In genomic region chr19:12939908-12940533, GRCh38 we compare ENCODE assay signal across 9 cellular contexts. TPM values are rescaled to one million over a fixed set of nuclear protein-coding genes. Genes with fewer than 3 reads are reported as not detected.
DNase-seq lines count a peak whose midpoint lies in the region; ATAC-seq and TF ChIP-seq lines count a peak whose summit lies in the region.
"Had no signal": no experiment of that assay in that cellular context is flagged by ENCODE, and none has a peak within 500 bp of the region (broad histone marks: within the 10 kb centered on the region; RNA-seq: fewer than 3 reads in every experiment).

No MANE protein-coding gene starts in this region.

- H3K4me1 ChIP-seq in HEK293 (ENCODE audit: control insufficient read depth, insufficient read depth, low read length) (peaks cover 9% of the 10 kb centered on the region), right cardiac atrium (ENCODE audit: control insufficient read depth, insufficient read depth, low read length) (peaks cover 10% of the 10 kb centered on the region)

- H3K9me3 ChIP-seq in HEK293 (ENCODE audit: control insufficient read depth, insufficient read depth, low read depth, low read length) (no peaks in the 10 kb centered on the region), right cardiac atrium (ENCODE audit: control insufficient read depth, low read length) (no peaks in the 10 kb centered on the region)

- CTCF ChIA-PET in HEK293 (lab: Yijun Ruan, JAX), result interaction anchor here (0.7 to 2.6 kb wide), 3 partner anchors 25 to 96 kb away, joined by 4 to 11 read pairs (median 5); no protein-coding TSS in a partner anchor
- CTCF ChIA-PET in activated CD8-positive, alpha-beta T cell treated with anti-CD3 and anti-CD28 coated beads for 36 hours (lab: Charles Lee), result interaction anchor here (3.0 kb wide), 1 partner anchor 25 kb away, joined by 10 read pairs; no protein-coding TSS in a partner anchor

- H3K27ac ChIP-seq in HEK293 (ENCODE audit: extremely low read depth, low read depth, low read length) (peak overlapping the region; percentile 28; the same call in 1 of the 2 replicates), right cardiac atrium (ENCODE audit: low read length) (no peak overlapping the region)

- H3K36me3 Mint-ChIP-seq in activated CD8-positive, alpha-beta T cell treated with anti-CD3 and anti-CD28 coated beads for 36 hours (ENCODE audit: low read depth), result peaks cover 63% of the 10 kb centered on the region

- POLR2A ChIA-PET in HEK293 (lab: Yijun Ruan, JAX), result interaction anchor here (0.7 to 2.9 kb wide), 5 partner anchors 9 to 58 kb away, joined by 3 to 21 read pairs (median 4); partner anchors contain the start of gene DNASE2
- POLR2A ChIA-PET in activated CD8-positive, alpha-beta T cell treated with anti-CD3 and anti-CD28 coated beads for 36 hours (lab: Charles Lee), result interaction anchor here (0.6 to 3.3 kb wide), 15 partner anchors 9 to 178 kb away, joined by 3 to 19 read pairs (median 3); partner anchors contain the start of genes DNASE2, GCDH, NACC1 and SYCE2

- no peaks in the 10 kb centered on the region for H3K27me3 Mint-ChIP-seq in activated CD8-positive, alpha-beta T cell treated with anti-CD3 and anti-CD28 coated beads for 36 hours

- peaks cover 59% of the 10 kb centered on the region for H3K4me1 Mint-ChIP-seq in activated CD8-positive, alpha-beta T cell treated with anti-CD3 and anti-CD28 coated beads for 36 hours (ENCODE audit: low read depth)

- H3K27ac Mint-ChIP-seq in activated CD8-positive, alpha-beta T cell treated with anti-CD3 and anti-CD28 coated beads for 36 hours, result peak overlapping the region; percentile 95

- H3K4me3 ChIP-seq in HEK293 (ENCODE audit: low read depth, low read length), result peak overlapping the region; percentile 97
- H3K4me3 ChIP-seq in right cardiac atrium (ENCODE audit: low read length), result peak overlapping the region; percentile 73

- intact Hi-C loops in activated CD8-positive, alpha-beta T cell treated with anti-CD3 and anti-CD28 coated beads for 36 hours (cut with micrococcal nuclease), result loop anchor here (10.0 kb wide), 1 partner anchor 55 kb away; the partner anchor contains the start of genes DNASE2 and KLF1
- intact Hi-C loops in right cardiac atrium (cut with DNase I), result no loop called here

- no peaks in the 10 kb centered on the region for H3K9me3 Mint-ChIP-seq in activated CD8-positive, alpha-beta T cell treated with anti-CD3 and anti-CD28 coated beads for 36 hours

- no peak for ATAC-seq in activated CD8-positive, alpha-beta T cell treated with anti-CD3 and anti-CD28 coated beads for 36 hours
- no peak for ATAC-seq in right cardiac atrium

- peak; percentile 28 for DNase-seq in activated CD8-positive, alpha-beta T cell treated with anti-CD3 and anti-CD28 coated beads for 36 hours
- peak in 1 of 3 donors; percentile 54 for DNase-seq in right cardiac atrium
- DNase-seq in stimulated activated CD8-positive, alpha-beta memory T cell treated with anti-CD3 and anti-CD28 coated beads, Interleukin-4, amount 100 ng/mL, for 48 hours, result peak; percentile 25
- no peak for DNase-seq in NCI-H524 treated with DMSO at 0.1 percent for 48 hours (lab: John Stamatoyannopoulos, UW)
- DNase-seq in COLO829 (ENCODE audit: low spot score), result no peak
- DNase-seq in stimulated activated CD4-positive, alpha-beta T cell treated with anti-CD3 and anti-CD28 coated beads, Interleukin-4, amount 100 ng/mL, for 4 hours, result no peak
- DNase-seq in NCI-H526 (lab: John Stamatoyannopoulos, UW), result no peak

- 48% methylated on average over 12 of the region's 12 CpGs for WGBS in right cardiac atrium

- no peaks in the 10 kb centered on the region for H3K27me3 ChIP-seq in right cardiac atrium (ENCODE audit: control insufficient read depth, insufficient read depth)

- peaks cover 25 to 61% of the 10 kb centered on the region in 2 experiments; a peak in 2 of 3 replicates for H3K36me3 ChIP-seq in HEK293 (ENCODE audit: control insufficient read depth in 2 of 2, insufficient read depth in 1 of 2, low read length in 2 of 2)

- H3K4me3 Mint-ChIP-seq in activated CD8-positive, alpha-beta T cell treated with anti-CD3 and anti-CD28 coated beads for 36 hours, result peak overlapping the region; percentile 99

- TF ChIP-seq CTCF in HEK293 (tag by site-specific recombination; IDR thresholded peaks at IDR 0.05), result no peak
- TF ChIP-seq CTCF in activated CD8-positive, alpha-beta T cell treated with anti-CD3 and anti-CD28 coated beads for 36 hours (IDR thresholded peaks at IDR 0.05), result no peak

TF ChIP-seq in HEK293, 187 proteins besides CTCF, POLR2A, EP300 and RAD21 (continues in another document):
- TF ChIP-seq ZNF560 (tag by site-specific recombination; IDR thresholded peaks at IDR 0.05; ENCODE audit: borderline replicate concordance), result no peak
- no peak for TF ChIP-seq KLF1 (tag by site-specific recombination; IDR thresholded peaks at IDR 0.05)
- no peak for TF ChIP-seq GLI4 (tag by site-specific recombination; IDR thresholded peaks at IDR 0.05)
- no peak for TF ChIP-seq ZNF132 (tag by site-specific recombination; IDR thresholded peaks at IDR 0.05; ENCODE audit: borderline replicate concordance)
- no peak for TF ChIP-seq PRDM4 (tag by site-specific recombination; IDR thresholded peaks at IDR 0.05)
- TF ChIP-seq KLF17 (tag by site-specific recombination; IDR thresholded peaks at IDR 0.05), result no peak
- TF ChIP-seq TCF7L2 (IDR thresholded peaks at IDR 0.05; ENCODE audit: borderline replicate concordance, low read depth, low read length), result no peak
- no peak for TF ChIP-seq ZNF2 (tag by site-specific recombination; IDR thresholded peaks at IDR 0.05)
- no peak for TF ChIP-seq ZNF391 (tag by site-specific recombination; IDR thresholded peaks at IDR 0.05; ENCODE audit: borderline replicate concordance, low read depth)
- no peak for TF ChIP-seq GFI1B (tag by site-specific recombination; IDR thresholded peaks at IDR 0.05)
- TF ChIP-seq ZBTB7A (tag by site-specific recombination; IDR thresholded peaks at IDR 0.05; ENCODE audit: low read depth), result no peak
- TF ChIP-seq ZSCAN16 (tag by site-specific recombination; IDR thresholded peaks at IDR 0.05), result no peak
- TF ChIP-seq MEIS1 (CRISPR knock-in tag; IDR thresholded peaks at IDR 0.05; ENCODE audit: borderline replicate concordance), result no peak
- no peak for TF ChIP-seq ZNF521 (tag by site-specific recombination; IDR thresholded peaks at IDR 0.05)
- no peak for TF ChIP-seq ZBTB26 (tag by site-specific recombination; optimal IDR thresholded peaks at IDR 0.05)
- no peak for TF ChIP-seq SP2 (tag by site-specific recombination; IDR thresholded peaks at IDR 0.05)

RNA-seq across cellular contexts. Expression of gene CALR, which starts 1.6 kb away (rescaled TPM):
- 100 to 1,000 TPM; 535 to 563 TPM for total RNA-seq in activated CD8-positive, alpha-beta T cell treated with anti-CD3 and anti-CD28 coated beads for 36 hours
- 100 to 1,000 TPM; 314 to 703 (median 631) TPM for total RNA-seq in right cardiac atrium
- polyA plus RNA-seq in right cardiac atrium, result 374 TPM

RNA-seq across cellular contexts. Expression of gene RAD23A, which starts 5.6 kb away (rescaled TPM):
- 100 to 1,000 TPM; 189 to 190 TPM for total RNA-seq in activated CD8-positive, alpha-beta T cell treated with anti-CD3 and anti-CD28 coated beads for 36 hours
- 100 to 1,000 TPM; 127 to 137 (median 133) TPM for total RNA-seq in right cardiac atrium
- polyA plus RNA-seq in right cardiac atrium, result 122 TPM

RNA-seq across cellular contexts. Expression of gene FARSA, which starts 6.5 kb away (rescaled TPM):
- 100 to 1,000 TPM; 128 to 138 TPM for total RNA-seq in activated CD8-positive, alpha-beta T cell treated with anti-CD3 and anti-CD28 coated beads for 36 hours
- 10 to 100 TPM; 32.6 to 44.8 (median 42.9) TPM for total RNA-seq in right cardiac atrium
- 38.7 TPM for polyA plus RNA-seq in right cardiac atrium

RNA-seq across cellular contexts. Expression of gene GADD45GIP1, which starts 17.0 kb away (rescaled TPM):
- 10 to 100 TPM; 32.6 to 36.0 TPM for total RNA-seq in activated CD8-positive, alpha-beta T cell treated with anti-CD3 and anti-CD28 coated beads for 36 hours
- total RNA-seq in right cardiac atrium, result 10 to 100 TPM; 24.3 to 33.2 (median 29.1) TPM
- polyA plus RNA-seq in right cardiac atrium, result 64.5 TPM

RNA-seq across cellular contexts. Expression of gene SYCE2, which starts 20.9 kb away (rescaled TPM):
- 1 to 10 TPM; 3.0 to 4.4 TPM for total RNA-seq in activated CD8-positive, alpha-beta T cell treated with anti-CD3 and anti-CD28 coated beads for 36 hours
- under 1 TPM in 1 of 4 donors, not detected in 3; 0.48 TPM for total RNA-seq in right cardiac atrium
- 0.07 TPM for polyA plus RNA-seq in right cardiac atrium
- total RNA-seq: renal cortical epithelial cell had no signal

Comparison
In these comparisons a context has a peak if more than half of its experiments do, and no peak if none do; other contexts are left out.
1. DNase-seq: peak in activated CD8-positive, alpha-beta T cell treated with anti-CD3 and anti-CD28 coated beads for 36 hours (single experiment) and stimulated activated CD8-positive, alpha-beta memory T cell treated with anti-CD3 and anti-CD28 coated beads, Interleukin-4, amount 100 ng/mL, for 48 hours (single experiment); none in NCI-H524 treated with DMSO at 0.1 percent for 48 hours (single experiment), COLO829 (single experiment), stimulated activated CD4-positive, alpha-beta T cell treated with anti-CD3 and anti-CD28 coated beads, Interleukin-4, amount 100 ng/mL, for 4 hours (0 of 2) and NCI-H526 (0 of 2).